ENCODE assay signal across 8 cellular contexts in the genomic region with DNA sequence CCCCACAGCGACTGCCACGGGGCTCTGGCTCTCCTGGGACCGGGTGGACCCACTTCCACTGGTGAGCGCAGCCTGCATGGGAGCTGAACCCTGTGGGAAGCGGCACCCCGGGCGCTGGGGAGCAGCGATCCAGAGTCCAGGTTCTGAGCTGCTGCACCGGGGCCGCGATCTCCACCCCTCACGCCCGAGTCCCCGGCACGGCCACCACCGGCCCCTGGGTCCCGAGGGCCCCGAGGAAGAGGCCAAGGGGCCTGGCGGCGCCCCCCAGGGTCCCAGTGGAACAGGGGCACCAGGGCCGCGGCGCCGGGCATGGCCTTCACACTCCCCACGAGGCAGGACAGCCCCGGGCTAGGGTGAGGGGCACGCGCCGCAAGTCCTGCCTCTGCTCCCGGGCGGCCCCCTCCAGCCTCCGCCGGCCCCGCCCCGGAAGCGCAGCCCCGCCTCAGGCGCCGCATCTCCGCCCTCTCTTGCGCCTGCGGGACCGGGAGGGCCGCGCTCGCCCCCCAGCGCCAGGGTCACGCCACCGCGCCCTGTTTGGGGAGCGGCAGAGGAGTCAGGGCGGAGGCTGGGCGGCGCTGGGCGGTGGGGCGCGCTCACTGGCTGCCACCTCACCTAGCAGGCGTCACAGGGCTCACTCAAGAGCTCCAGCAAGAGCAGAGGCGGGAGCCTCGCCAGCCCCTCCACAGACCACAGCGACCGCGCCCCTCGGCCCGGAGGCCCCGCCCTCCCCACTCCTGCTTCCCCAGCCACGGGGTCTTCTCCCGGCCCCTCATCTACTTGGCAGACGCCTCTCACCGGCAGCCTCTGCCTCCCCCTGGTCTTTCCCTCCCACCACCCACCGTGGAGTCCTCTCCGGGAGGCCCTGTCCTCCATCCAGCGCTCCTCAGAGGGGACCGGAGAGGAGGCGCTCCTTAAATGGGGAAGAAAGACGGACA. TPM values are rescaled to one million over a fixed set of nuclear protein-coding genes. Genes with fewer than 3 reads are reported as not detected.
DNase-seq lines count a peak whose midpoint lies in the region; ATAC-seq and TF ChIP-seq lines count a peak whose summit lies in the region.

No MANE protein-coding gene starts in this region.

- H3K4me1 Mint-ChIP-seq in activated CD4-positive, alpha-beta T cell treated with anti-CD3 and anti-CD28 coated beads, Interleukin-2, amount 10 ng/mL, durations not matched to agents 24 days and 14 days: peaks cover 14% of the 10 kb centered on the region

- H3K9me3 Mint-ChIP-seq in activated CD4-positive, alpha-beta T cell treated with anti-CD3 and anti-CD28 coated beads, Interleukin-2, amount 10 ng/mL, durations not matched to agents 24 days and 14 days: no peaks in the 10 kb centered on the region

- peak overlapping the region; percentile 39 to 71 for H3K27ac ChIP-seq in left lung

- DNase-seq in GM12865 (ENCODE audit: low read depth) (peak; percentile 94), NCI-H146 (lab: John Stamatoyannopoulos, UW) (peak; percentile 80), dedifferentiated amniotic fluid mesenchymal stem cell (ENCODE audit: extremely low spot score) (peak; percentile 46), left lung (peak; percentile 88 to 95), NCI-H187 (lab: John Stamatoyannopoulos, UW) (no peak)
- DNase-seq in activated CD4-positive, alpha-beta T cell treated with anti-CD3 and anti-CD28 coated beads, Interleukin-2, amount 10 ng/mL, durations not matched to agents 24 days and 14 days: peak; percentile 98
- DNase-seq in stimulated activated CD4-positive, alpha-beta T cell treated with anti-CD3 and anti-CD28 coated beads, Interleukin-2, amount 100 ng/mL, for 4 hours (ENCODE audit: low read depth): peak; percentile 86

- ATAC-seq in HG02610 (IDR thresholded peaks at IDR 0.05; ENCODE audit: unreplicated experiment): peak; percentile 92
- ATAC-seq in left lung: peak; percentile 99

- H3K27me3 ChIP-seq in left lung: peaks cover 0 to 5% of the 10 kb centered on the region in 2 donors

- H3K27me3 Mint-ChIP-seq in activated CD4-positive, alpha-beta T cell treated with anti-CD3 and anti-CD28 coated beads, Interleukin-2, amount 10 ng/mL, durations not matched to agents 24 days and 14 days: no peaks in the 10 kb centered on the region

- H3K4me3 ChIP-seq in GM12865 (ENCODE audit: low read depth, low read length): peak overlapping the region; percentile 60
- peak overlapping the region; percentile 51 to 56 for H3K4me3 ChIP-seq in left lung

- H3K4me1 ChIP-seq in left lung: peaks cover 4 to 22% of the 10 kb centered on the region in 2 donors

- no peaks in the 10 kb centered on the region for H3K9me3 ChIP-seq in left lung

- H3K27ac Mint-ChIP-seq in activated CD4-positive, alpha-beta T cell treated with anti-CD3 and anti-CD28 coated beads, Interleukin-2, amount 10 ng/mL, durations not matched to agents 24 days and 14 days: peak overlapping the region; percentile 67

- H3K4me3 Mint-ChIP-seq in activated CD4-positive, alpha-beta T cell treated with anti-CD3 and anti-CD28 coated beads, Interleukin-2, amount 10 ng/mL, durations not matched to agents 24 days and 14 days: peak overlapping the region; percentile 71

- peaks cover 20% of the 10 kb centered on the region for H3K36me3 Mint-ChIP-seq in activated CD4-positive, alpha-beta T cell treated with anti-CD3 and anti-CD28 coated beads, Interleukin-2, amount 10 ng/mL, durations not matched to agents 24 days and 14 days (ENCODE audit: low read depth)

- intact Hi-C loops in activated CD4-positive, alpha-beta T cell treated with anti-CD3 and anti-CD28 coated beads, Interleukin-2, amount 10 ng/mL, durations not matched to agents 24 days and 14 days (cut with micrococcal nuclease): loop anchor here (2.0 to 10.0 kb wide), 2 partner anchors 105 to 253 kb away; a partner anchor contains a TSS
- intact Hi-C loops in left lung (cut with DNase I): no loop called here

- peaks cover 0 to 12% of the 10 kb centered on the region in 2 donors for H3K36me3 ChIP-seq in left lung

- TF ChIP-seq CTCF in GM12865 (IDR thresholded peaks at IDR 0.05; ENCODE audit: insufficient read depth, low read depth, low read length, missing control alignments): peak; percentile 75
- TF ChIP-seq CTCF in left lung (IDR thresholded peaks at IDR 0.05): peak; percentile 43 to 70

RNA-seq across cellular contexts. Expression of a gene that starts 26.8 kb away (rescaled TPM):
- total RNA-seq in activated CD4-positive, alpha-beta T cell treated with anti-CD3 and anti-CD28 coated beads, Interleukin-2, amount 10 ng/mL, durations not matched to agents 24 days and 14 days: 62.0 and 63.9 TPM in 2 replicates
- 10 to 100 TPM; 36.3 to 36.5 TPM for total RNA-seq in left lung

RNA-seq across cellular contexts. Expression of a gene that starts 27.4 kb away (rescaled TPM):
- total RNA-seq in activated CD4-positive, alpha-beta T cell treated with anti-CD3 and anti-CD28 coated beads, Interleukin-2, amount 10 ng/mL, durations not matched to agents 24 days and 14 days: 109 and 115 TPM in 2 replicates
- total RNA-seq in left lung: 10 to 100 TPM; 60.5 to 64.3 TPM

RNA-seq across cellular contexts. Expression of a gene that starts 51.6 kb away (rescaled TPM):
- total RNA-seq in activated CD4-positive, alpha-beta T cell treated with anti-CD3 and anti-CD28 coated beads, Interleukin-2, amount 10 ng/mL, durations not matched to agents 24 days and 14 days: 0.17 and 0.77 TPM in 2 replicates
- total RNA-seq in left lung: 10 to 100 TPM; 34.9 to 66.5 TPM

Comparison
In these comparisons a context has a peak if more than half of its experiments do, and no peak if none do; other contexts are left out.
1. DNase-seq: peak in GM12865 (single experiment), NCI-H146 (single experiment), activated CD4-positive, alpha-beta T cell treated with anti-CD3 and anti-CD28 coated beads, Interleukin-2, amount 10 ng/mL, durations not matched to agents 24 days and 14 days (single experiment), dedifferentiated amniotic fluid mesenchymal stem cell (single experiment), left lung (2 of 2) and stimulated activated CD4-positive, alpha-beta T cell treated with anti-CD3 and anti-CD28 coated beads, Interleukin-2, amount 100 ng/mL, for 4 hours (single experiment); none in NCI-H187 (0 of 2).
2. RNA of a gene that starts 51.6 kb away (total RNA-seq): 34.9 to 66.5 TPM in left lung; 0.17 to 0.77 TPM in activated CD4-positive, alpha-beta T cell treated with anti-CD3 and anti-CD28 coated beads, Interleukin-2, amount 10 ng/mL, durations not matched to agents 24 days and 14 days; every median in the first group is over 10 times any median in the second.